1 cellular context compared by ENCODE assay signal in genomic region chr7:41459623-41460256, GRCh38.
TF ChIP-seq lines count a peak whose summit lies in the region.

No MANE protein-coding gene starts in this region.

TF ChIP-seq in liver, 16 proteins besides CTCF, POLR2A, EP300 and RAD21 (continued from another document):
- TF ChIP-seq ZBTB33 (IDR thresholded peaks at IDR 0.05) (peak; percentile 34), FOXA2 (IDR thresholded peaks at IDR 0.05) (peak; percentile 75), RXRA (IDR thresholded peaks at IDR 0.05) (peak; percentile 80), HNF4A (conservative IDR thresholded peaks at IDR 0.05) (peak; percentile 71 to 72), TAF1 (conservative IDR thresholded peaks at IDR 0.05) (peak; percentile 50), REST (IDR thresholded peaks at IDR 0.05) (no peak), GABPA (IDR thresholded peaks at IDR 0.05 in 1 of 2, conservative IDR thresholded peaks at IDR 0.05 in 1 of 2) (peak in 1 of 2 donors; percentile 65), MAX (IDR thresholded peaks at IDR 0.05) (peak; percentile 83), YY1 (IDR thresholded peaks at IDR 0.05) (peak; percentile 27), ATF3 (IDR thresholded peaks at IDR 0.05) (peak; percentile 94), JUND (IDR thresholded peaks at IDR 0.05) (peak in 1 of 2 donors; percentile 28), SP1 (IDR thresholded peaks at IDR 0.05) (peak; percentile 59), HNF4G (IDR thresholded peaks at IDR 0.05) (no peak), NR2F2 (IDR thresholded peaks at IDR 0.05) (no peak), EGR1 (IDR thresholded peaks at IDR 0.05; ENCODE audit: low read depth in 2 of 2) (peak in 1 of 2 donors; percentile 21)
